Comparison of ENCODE assay signal across 14 cellular contexts in the genomic region with DNA sequence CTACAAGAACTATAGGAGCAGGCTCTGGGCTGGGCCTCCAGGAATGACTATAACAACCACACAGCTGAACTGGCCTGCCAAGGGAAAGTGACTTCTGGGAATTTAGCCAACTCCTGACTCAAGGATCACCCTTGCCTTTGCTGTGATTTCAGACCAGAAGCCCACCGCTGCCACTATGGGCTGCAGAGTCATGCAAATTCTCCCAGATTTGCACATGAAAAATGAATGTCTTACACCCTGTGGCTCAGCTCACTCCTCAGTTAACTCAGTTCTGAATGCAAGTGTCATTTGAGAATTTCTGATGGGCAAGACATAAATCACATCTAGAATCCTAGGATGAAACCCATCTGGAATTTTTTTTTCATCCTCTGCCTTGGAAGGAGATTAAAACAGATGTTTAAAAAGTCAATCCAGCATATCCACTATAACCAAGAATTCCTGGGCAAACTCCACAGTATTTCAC.
DNase-seq lines count a peak whose midpoint lies in the region; ATAC-seq and TF ChIP-seq lines count a peak whose summit lies in the region.
"Had no signal": no experiment of that assay in that cellular context is flagged by ENCODE, and none has a peak within 500 bp of the region (broad histone marks: within the 10 kb centered on the region; RNA-seq: fewer than 3 reads in every experiment).

No MANE protein-coding gene starts in this region.

- H3K36me3 Mint-ChIP-seq in type B pancreatic cell, result no peaks in the 10 kb centered on the region
- H3K36me3 Mint-ChIP-seq: activated naive CD8-positive, alpha-beta T cell treated with anti-CD3 and anti-CD28 coated beads, Interleukin-2, amount 10 ng/mL, durations not matched to agents 7 days and 5 days had no signal

- H3K4me1 Mint-ChIP-seq in type B pancreatic cell (ENCODE audit: unreplicated experiment), result no peaks in the 10 kb centered on the region
- H3K4me1 Mint-ChIP-seq: activated naive CD8-positive, alpha-beta T cell treated with anti-CD3 and anti-CD28 coated beads, Interleukin-2, amount 10 ng/mL, durations not matched to agents 7 days and 5 days had no signal

- H3K9me3 Mint-ChIP-seq in type B pancreatic cell, result no peaks in the 10 kb centered on the region
- H3K9me3 Mint-ChIP-seq: activated naive CD8-positive, alpha-beta T cell treated with anti-CD3 and anti-CD28 coated beads, Interleukin-2, amount 10 ng/mL, durations not matched to agents 7 days and 5 days had no signal

- ATAC-seq in GM19023 (IDR thresholded peaks at IDR 0.05; ENCODE audit: unreplicated experiment) (no peak), left colon (no peak), HG02885 (IDR thresholded peaks at IDR 0.05; ENCODE audit: poor library complexity, unreplicated experiment) (no peak)

- H3K27ac Mint-ChIP-seq in type B pancreatic cell, result no peak overlapping the region
- H3K27ac Mint-ChIP-seq: activated naive CD8-positive, alpha-beta T cell treated with anti-CD3 and anti-CD28 coated beads, Interleukin-2, amount 10 ng/mL, durations not matched to agents 7 days and 5 days had no signal

- H3K27me3 Mint-ChIP-seq in type B pancreatic cell, result no peaks in the 10 kb centered on the region

- intact Hi-C loops in left colon (cut with DNase I, micrococcal nuclease), result no loop called here

- TF ChIP-seq CTCF in type B pancreatic cell (conservative IDR thresholded peaks at IDR 0.05), result no peak

- H3K4me3 Mint-ChIP-seq in type B pancreatic cell, result no peak overlapping the region
- H3K4me3 Mint-ChIP-seq: activated naive CD8-positive, alpha-beta T cell treated with anti-CD3 and anti-CD28 coated beads, Interleukin-2, amount 10 ng/mL, durations not matched to agents 7 days and 5 days had no signal

- peak; percentile 93 for DNase-seq in GM04504 (ENCODE audit: low read depth)
- DNase-seq in RPMI7951 (ENCODE audit: low read depth), result peak; percentile 98
- DNase-seq in fibroblast of gingiva (ENCODE audit: low read depth), result peak; percentile 86
- DNase-seq in pulmonary artery endothelial cell (ENCODE audit: low read depth, low spot score), result peak; percentile 76
- no peak for DNase-seq in type B pancreatic cell (ENCODE audit: extremely low spot score, unreplicated experiment)
- DNase-seq in left colon, result no peak
- DNase-seq: activated CD4-positive, alpha-beta T cell treated with anti-CD3 and anti-CD28 coated beads, Interleukin-2, amount 50 U/mL, for 1 hour; activated naive CD8-positive, alpha-beta T cell treated with anti-CD3 and anti-CD28 coated beads, Interleukin-2, amount 10 ng/mL, durations not matched to agents 7 days and 5 days; GF-D8; NCI-H2081 treated with DMSO at 0.1 percent for 48 hours; stimulated activated CD4-positive, alpha-beta T cell treated with anti-CD3 and anti-CD28 coated beads, Interleukin-1b, Interleukin-23, amount 100 ng/mL, for 48 hours; substantia nigra had no signal

Comparison
In these comparisons a context has a peak if more than half of its experiments do, and no peak if none do; other contexts are left out.
1. DNase-seq: peak in GM04504 (single experiment), RPMI7951 (single experiment), fibroblast of gingiva (single experiment) and pulmonary artery endothelial cell (single experiment); none in type B pancreatic cell (single experiment) and left colon (0 of 2).